Comparison of ENCODE assay signal across 8 cellular contexts in the genomic region with DNA sequence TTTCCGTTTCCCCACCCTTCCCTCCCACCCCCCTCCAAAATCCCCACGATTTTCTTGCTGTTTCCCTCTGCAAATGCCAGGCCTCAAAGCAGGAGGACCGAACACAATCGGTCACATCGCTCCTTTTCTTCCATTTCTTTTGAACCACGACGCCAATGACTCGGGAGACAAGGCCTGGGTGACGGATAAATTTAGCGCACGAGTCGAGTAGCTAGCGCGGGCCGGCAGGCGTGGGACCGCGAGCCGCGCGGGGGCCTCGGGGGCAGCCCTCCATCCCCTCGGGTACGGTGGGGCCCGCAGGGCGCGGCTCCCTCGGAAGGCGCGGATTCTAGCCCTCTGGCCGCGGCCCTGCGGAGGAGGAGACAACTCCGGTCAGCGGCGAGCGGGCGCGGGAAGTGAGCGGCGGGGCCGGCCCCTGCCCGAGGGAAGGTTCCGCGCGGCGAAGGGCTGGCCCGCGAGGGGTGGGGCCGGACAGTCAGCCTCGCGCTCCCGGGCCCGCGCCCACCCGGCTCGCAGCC. TPM values are rescaled to one million over a fixed set of nuclear protein-coding genes. Genes with fewer than 3 reads are reported as not detected.
DNase-seq lines count a peak whose midpoint lies in the region; ATAC-seq and TF ChIP-seq lines count a peak whose summit lies in the region.

No MANE protein-coding gene starts in this region.

- no peaks in the 10 kb centered on the region for H3K36me3 ChIP-seq in mammary epithelial cell (ENCODE audit: insufficient read depth, low read length)
- H3K36me3 ChIP-seq in stomach, result no peaks in the 10 kb centered on the region

- H3K9ac ChIP-seq in mammary epithelial cell (ENCODE audit: insufficient read depth, low read length), result peak overlapping the region; percentile 95

- H3K4me2 ChIP-seq in mammary epithelial cell (ENCODE audit: insufficient read depth, low read depth, low read length), result peak overlapping the region; percentile 97

- peak overlapping the region; percentile 57 to 84 (median 76) for H3K4me3 ChIP-seq in mammary epithelial cell (replicated peaks in 1 of 3; ENCODE audit: insufficient read depth in 1 of 3, low read depth in 2 of 3, low read length in 3 of 3)
- peak overlapping the region; percentile 59 to 85 (median 70) for H3K4me3 ChIP-seq in stomach

- WGBS in mammary epithelial cell (ENCODE audit: low coverage, missing lambda C conversion rate), result 2% methylated on average over 17 of the region's 57 CpGs
- 0 to 1% (median 0%) methylated on average over 31 to 57 of the region's 57 CpGs for WGBS in stomach, 5 donors

- dilution Hi-C loops in mammary epithelial cell (cut with HindIII; ENCODE audit: low sequenced_read_pairs), result loop anchor here (5.0 kb wide), 1 partner anchor 48 kb away; no protein-coding TSS in a partner anchor

- H4K20me1 ChIP-seq in mammary epithelial cell (ENCODE audit: insufficient read depth, low read length), result no peaks in the 10 kb centered on the region

- peaks cover 47% of the 10 kb centered on the region for H3K4me1 ChIP-seq in mammary epithelial cell (ENCODE audit: insufficient read depth, low read length)
- H3K4me1 ChIP-seq in stomach, result peaks cover 60 to 65% (median 63%) of the 10 kb centered on the region in 4 donors

- H3K79me2 ChIP-seq in mammary epithelial cell (ENCODE audit: insufficient read depth, low read length), result peaks cover 53% of the 10 kb centered on the region

- H3K27ac ChIP-seq in mammary epithelial cell (ENCODE audit: insufficient read depth, low read depth, low read length) (peak overlapping the region; percentile 95), stomach (peak overlapping the region; percentile 96 to 100 (median 99))

- TF ChIP-seq CTCF in mammary epithelial cell (conservative IDR thresholded peaks at IDR 0.05 in 1 of 2, IDR thresholded peaks at IDR 0.05 in 1 of 2; ENCODE audit: extremely low read depth in 1 of 2, insufficient read depth in 1 of 2, low read depth in 1 of 2, low read length in 2 of 2) (no peak), stomach (IDR thresholded peaks at IDR 0.05) (no peak)

- H2AFZ ChIP-seq in mammary epithelial cell (ENCODE audit: low read depth, low read length), result peak overlapping the region; percentile 47

- peak; percentile 13 for ATAC-seq in GM19372 (IDR thresholded peaks at IDR 0.05; ENCODE audit: low read depth, unreplicated experiment)
- peak; percentile 56 for ATAC-seq in left colon

- intact Hi-C loops in mammary epithelial cell (cut with micrococcal nuclease) (loop anchor here (1.0 kb wide), 2 partner anchors 19 to 44 kb away; a partner anchor contains a TSS), left colon (cut with DNase I, micrococcal nuclease) (no loop called here), stomach (cut with DNase I; ENCODE audit: low total_unique reads) (no loop called here)

- TF ChIP-seq EP300 in stomach (IDR thresholded peaks at IDR 0.05), result no peak

- no TSS peak for BruUV-seq in mammary epithelial cell (replicated peaks; lab: Mats Ljungman, UMichigan)

- H3K9me3 ChIP-seq in mammary epithelial cell (replicated peaks; ENCODE audit: insufficient read depth, low read length) (no peaks in the 10 kb centered on the region), stomach (no peaks in the 10 kb centered on the region)

- no peak for TF ChIP-seq POLR2A in stomach (IDR thresholded peaks at IDR 0.05)

- H3K27me3 ChIP-seq in mammary epithelial cell (ENCODE audit: insufficient read depth, low read length) (no peaks in the 10 kb centered on the region), stomach (no peaks in the 10 kb centered on the region)

- CTCF ChIA-PET in mammary epithelial cell (lab: Charles Lee; ENCODE audit: low non-redundant PET), result no interaction called here

- DNase-seq in AG08396 (ENCODE audit: low spot score) (peak; percentile 74), NCI-H748 treated with DMSO at 0.1 percent for 48 hours (lab: John Stamatoyannopoulos, UW) (peak; percentile 13), mammary epithelial cell (peak; percentile 74), left colon (peak; percentile 65 to 85), stomach (peak; percentile 79), NCI-H2081 (lab: John Stamatoyannopoulos, UW) (no peak)
- DNase-seq in effector CD8-positive, alpha-beta T cell (lab: John Stamatoyannopoulos, UW), result no peak

- in situ Hi-C loops in mammary epithelial cell (cut with MboI; ENCODE audit: low sequenced_read_pairs in 2 of 2), result no loop called here

RNA-seq across cellular contexts. Expression of a gene that starts 0.4 kb away (rescaled TPM):
- total RNA-seq in mammary epithelial cell (10 to 100 TPM; 51.5 to 64.5 TPM), left colon (100 to 1,000 TPM in 1 of 2 donors, 10 to 100 TPM in 1; 93.1 to 144 TPM), stomach (10 to 100 TPM; 21.0 to 66.1 (median 35.7) TPM)
- polyA plus RNA-seq in mammary epithelial cell (42.8 TPM), stomach (10 to 100 TPM; 17.9 to 45.1 (median 20.8) TPM)
- polyA minus RNA-seq in mammary epithelial cell, result 68.6 TPM

RNA-seq across cellular contexts. Expression of a gene that starts 5.4 kb away (rescaled TPM):
- total RNA-seq in mammary epithelial cell (10 to 100 TPM; 23.0 to 47.4 TPM), left colon (10 to 100 TPM; 66.6 to 72.6 TPM), stomach (100 to 1,000 TPM in 1 of 5 donors, 10 to 100 TPM in 4; 23.8 to 199 (median 41.6) TPM)
- polyA plus RNA-seq in mammary epithelial cell (20.1 TPM), stomach (10 to 100 TPM in 2 of 3 donors, 1 to 10 TPM in 1; 9.2 to 18.6 (median 11.0) TPM)
- polyA minus RNA-seq in mammary epithelial cell, result 33.3 TPM

RNA-seq across cellular contexts. Expression of a gene that starts 18.6 kb away (rescaled TPM):
- 10 to 100 TPM; 56.5 to 76.7 TPM for total RNA-seq in mammary epithelial cell
- polyA plus RNA-seq in mammary epithelial cell, result 52.0 TPM
- polyA minus RNA-seq in mammary epithelial cell, result 20.8 TPM
- total RNA-seq in left colon, result 10 to 100 TPM; 85.0 to 98.7 TPM
- 10 to 100 TPM; 22.6 to 66.5 (median 26.1) TPM for total RNA-seq in stomach
- 10 to 100 TPM; 31.5 to 58.2 (median 43.3) TPM for polyA plus RNA-seq in stomach

RNA-seq across cellular contexts. Expression of a gene that starts 43.9 kb away (rescaled TPM):
- total RNA-seq in mammary epithelial cell (10 to 100 TPM; 19.5 to 34.1 TPM), left colon (10 to 100 TPM; 21.5 to 28.7 TPM), stomach (10 to 100 TPM in 2 of 5 donors, 1 to 10 TPM in 3; 1.8 to 38.4 (median 9.9) TPM)
- polyA plus RNA-seq in mammary epithelial cell (38.1 TPM), stomach (10 to 100 TPM; 40.9 to 43.6 (median 41.3) TPM)
- 28.1 TPM for polyA minus RNA-seq in mammary epithelial cell

RNA-seq across cellular contexts. Expression of a gene that starts 44.1 kb away (rescaled TPM):
- total RNA-seq in mammary epithelial cell (1 to 10 TPM; 2.1 to 5.7 TPM), left colon (under 1 TPM; 0.50 to 0.82 TPM), stomach (10 to 100 TPM in 1 of 5 donors, 1 to 10 TPM in 2, under 1 TPM in 2; under 0.01 to 39.1 (median 1.2) TPM)
- polyA plus RNA-seq in mammary epithelial cell (0.52 TPM), stomach (1 to 10 TPM in 1 of 3 donors, under 1 TPM in 2; 0.23 to 2.0 (median 0.44) TPM)
- 3.7 TPM for polyA minus RNA-seq in mammary epithelial cell

Comparison
In these comparisons a context has a peak if more than half of its experiments do, and no peak if none do; other contexts are left out.
1. DNase-seq: peak in AG08396 (single experiment), NCI-H748 treated with DMSO at 0.1 percent for 48 hours (single experiment), mammary epithelial cell (single experiment), left colon (2 of 2) and stomach (single experiment); none in effector CD8-positive, alpha-beta T cell (single experiment) and NCI-H2081 (0 of 2).